ENCODE assay signal across 15 cellular contexts in genomic region chr11:761526-762108, GRCh38. TPM values are rescaled to one million over a fixed set of nuclear protein-coding genes. Genes with fewer than 3 reads are reported as not detected.
DNase-seq lines count a peak whose midpoint lies in the region; ATAC-seq, FAIRE-seq and TF ChIP-seq lines count a peak whose summit lies in the region.
"Had no signal": no experiment of that assay in that cellular context is flagged by ENCODE, and none has a peak within 500 bp of the region (broad histone marks: within the 10 kb centered on the region; RNA-seq: fewer than 3 reads in every experiment).

No MANE protein-coding gene starts in this region.

- peaks cover 18% of the 10 kb centered on the region for H3K36me3 Mint-ChIP-seq in HFFc6 (ENCODE audit: low read depth)
- H3K36me3 Mint-ChIP-seq: natural killer cell treated with Interleukin-12 subunit alpha and Interleukin-12 subunit beta and Interleukin-15 and Interleukin-18, amount 100 ng/mL, for 72 hours had no signal

- H3K9me3 Mint-ChIP-seq in HFFc6 = no peaks in the 10 kb centered on the region; the same call in 1 of the 2 replicates
- H3K9me3 Mint-ChIP-seq: natural killer cell treated with Interleukin-12 subunit alpha and Interleukin-12 subunit beta and Interleukin-15 and Interleukin-18, amount 100 ng/mL, for 72 hours had no signal

- H3K4me1 Mint-ChIP-seq in HFFc6 (ENCODE audit: low read depth) = peaks cover 17% of the 10 kb centered on the region

- FAIRE-seq in A549 (lab: Jason Lieb, UNC) = no peak
- FAIRE-seq: TTC549 had no signal

- no peak for TF ChIP-seq POLR2A in A549 (IDR thresholded peaks at IDR 0.05; ENCODE audit: low read length)

- 0 out of 6 replicates have a peak, but pooled peaks of 1 of the 2 experiments have one; percentile 0 for ATAC-seq in A549
- no peak for ATAC-seq in GM19324 (IDR thresholded peaks at IDR 0.05; ENCODE audit: low FRiP score, unreplicated experiment)
- no peak for ATAC-seq in HG03045 (IDR thresholded peaks at IDR 0.05; ENCODE audit: unreplicated experiment)
- ATAC-seq: natural killer cell treated with Interleukin-12 subunit alpha and Interleukin-12 subunit beta and Interleukin-15 and Interleukin-18, amount 100 ng/mL, for 72 hours had no signal

- TF ChIP-seq CTCF in A549 (IDR thresholded peaks at IDR 0.05) = no peak
- TF ChIP-seq CTCF in HFFc6 (IDR thresholded peaks at IDR 0.05) = no peak

- H3K27ac ChIP-seq in A549 = peak overlapping the region in 1 of 2 experiments; percentile 81; a peak in 2 of 6 replicates
- H3K27ac ChIP-seq in caudate nucleus (ENCODE audit: low read depth, low read length) = peak overlapping the region; percentile 1

- WGBS in A549 (ENCODE audit: missing lambda C conversion rate) = 87% methylated on average over 8 of the region's 8 CpGs

- TF ChIP-seq RAD21 in A549 (conservative IDR thresholded peaks at IDR 0.05 in 1 of 2, IDR thresholded peaks at IDR 0.05 in 1 of 2) = no peak

- H3K4me3 ChIP-seq in A549 = no peak overlapping the region
- H3K4me3 ChIP-seq: adrenal gland, psoas muscle, smooth muscle cell, suprapubic skin had no signal

- H3K27ac Mint-ChIP-seq in HFFc6 = peak overlapping the region; percentile 93
- H3K27ac Mint-ChIP-seq: natural killer cell treated with Interleukin-12 subunit alpha and Interleukin-12 subunit beta and Interleukin-15 and Interleukin-18, amount 100 ng/mL, for 72 hours had no signal

- CTCF ChIA-PET in A549 (lab: Yijun Ruan, JAX) = interaction anchor here (0.9 to 5.4 kb wide), 4 partner anchors 7 to 65 kb away, joined by 3 to 32 read pairs (median 16); partner anchors contain the start of genes TALDO1 and TMEM80

- H3K27me3 Mint-ChIP-seq in HFFc6 (ENCODE audit: insufficient read depth) = peaks cover 16% of the 10 kb centered on the region
- H3K27me3 Mint-ChIP-seq: natural killer cell treated with Interleukin-12 subunit alpha and Interleukin-12 subunit beta and Interleukin-15 and Interleukin-18, amount 100 ng/mL, for 72 hours had no signal

- peaks cover 29% of the 10 kb centered on the region for H3K4me1 ChIP-seq in A549
- H3K4me1 ChIP-seq: adrenal gland had no signal

- DNase-seq in A549 (ENCODE audit: low read depth in 1 of 2, low spot score in 1 of 2) (no peak), HFFc6 (no peak), caudate nucleus (lab: John Stamatoyannopoulos, UW) (no peak), MV-4-11 (lab: John Stamatoyannopoulos, UW) (no peak)
- DNase-seq: activated CD4-positive, alpha-beta T cell treated with anti-CD3 and anti-CD28 coated beads, Interleukin-2, amount 50 U/mL, for 4 hours; NCI-H748 treated with DMSO at 0.1 percent for 48 hours; stimulated activated CD4-positive, alpha-beta T cell treated with anti-CD3 and anti-CD28 coated beads, Interleukin-4, amount 100 ng/mL, for 4 hours had no signal

- no peak for TF ChIP-seq EP300 in A549 (IDR thresholded peaks at IDR 0.05)

- H3K4me3 Mint-ChIP-seq in HFFc6 = no peak overlapping the region
- H3K4me3 Mint-ChIP-seq: natural killer cell treated with Interleukin-12 subunit alpha and Interleukin-12 subunit beta and Interleukin-15 and Interleukin-18, amount 100 ng/mL, for 72 hours had no signal

- no peaks in the 10 kb centered on the region for H3K9me3 ChIP-seq in A549
- H3K9me3 ChIP-seq: adrenal gland, psoas muscle, suprapubic skin had no signal

- POLR2A ChIA-PET in A549 (lab: Yijun Ruan, JAX) = interaction anchor here (0.5 to 2.1 kb wide), 3 partner anchors 7 to 14 kb away, joined by 3 to 9 read pairs (median 5); partner anchors contain the start of gene TALDO1

- H3K4me2 ChIP-seq in A549 = peak overlapping the region; percentile 45; the same call in 2 of the 3 replicates
- H3K4me2 ChIP-seq: smooth muscle cell had no signal

TF ChIP-seq in A549, 52 proteins besides CTCF, POLR2A, EP300 and RAD21:
- TF ChIP-seq POLR2AphosphoS2 (conservative IDR thresholded peaks at IDR 0.05; ENCODE audit: low read length) (peak; percentile 30; the same call in 1 of the 2 replicates), RARB (CRISPR knock-in tag; IDR thresholded peaks at IDR 0.05) (no peak)
TF ChIP-seq in A549: peak in this region for 1.

RNA-seq across cellular contexts. Expression of gene TALDO1, which starts 14.4 kb away (rescaled TPM):
- 287 and 296 TPM in 2 replicates for polyA plus RNA-seq in A549 (2011; rRNA removed)
- 443 and 463 TPM in 2 replicates for polyA plus RNA-seq in A549 (2012; cell fraction: cytosol; rRNA removed)
- 406 and 442 TPM in 2 replicates for polyA plus RNA-seq in A549 (2012; cell fraction: nucleus; rRNA removed)
- polyA plus RNA-seq in A549 (2017; fragmentation: RNase III; extraction: RNeasy Plus Mini Kit Qiagen cat#74134 plus additional on column Dnase treatment) = 386 to 392 TPM (median 391 TPM) in 3 replicates
- 132 and 159 TPM in 2 replicates for polyA minus RNA-seq in A549 (2011; rRNA and poly(A)+ RNA removed)
- 100 to 1,000 TPM; 230 to 351 (median 300) TPM for total RNA-seq in HFFc6 (2021; fragmentation: NEBNext Ultra II Directional; extraction: Animal tissue kit (Norgen Biotek cat#: 25700))

RNA-seq across cellular contexts. Expression of gene GATD1, which starts 15.7 kb away (rescaled TPM):
- polyA plus RNA-seq in A549 (2011; rRNA removed) (14.5 and 16.8 TPM in 2 replicates), A549 (2017; fragmentation: RNase III; extraction: RNeasy Plus Mini Kit Qiagen cat#74134 plus additional on column Dnase treatment) (41.9 to 43.5 TPM (median 43.1 TPM) in 3 replicates)
- 82.8 and 96.7 TPM in 2 replicates for polyA plus RNA-seq in A549 (2012; cell fraction: cytosol; rRNA removed)
- 296 and 428 TPM in 2 replicates for polyA plus RNA-seq in A549 (2012; cell fraction: nucleus; rRNA removed)
- 8.6 and 9.5 TPM in 2 replicates for polyA minus RNA-seq in A549 (2011; rRNA and poly(A)+ RNA removed)
- total RNA-seq in HFFc6 (2021; fragmentation: NEBNext Ultra II Directional; extraction: Animal tissue kit (Norgen Biotek cat#: 25700)) = 10 to 100 TPM; 61.0 to 72.7 (median 68.1) TPM

RNA-seq across cellular contexts. Expression of gene CEND1, which starts 28.3 kb away (rescaled TPM):
- polyA plus RNA-seq in A549 (2011; rRNA removed) (not detected in 2 replicates), A549 (2017; fragmentation: RNase III; extraction: RNeasy Plus Mini Kit Qiagen cat#74134 plus additional on column Dnase treatment) (1.0 to 1.3 TPM (median 1.0 TPM) in 3 replicates)
- polyA plus RNA-seq in A549 (2012; cell fraction: cytosol; rRNA removed) = 0.32 and 0.51 TPM in 2 replicates
- 0.47 and 0.59 TPM in 2 replicates for polyA plus RNA-seq in A549 (2012; cell fraction: nucleus; rRNA removed)
- 0.29 TPM in 1 of 2 replicates, not detected in the other for polyA minus RNA-seq in A549 (2011; rRNA and poly(A)+ RNA removed)
- total RNA-seq in HFFc6 (2021; fragmentation: NEBNext Ultra II Directional; extraction: Animal tissue kit (Norgen Biotek cat#: 25700)) = 10 to 100 TPM in 5 of 6 experiments, 1 to 10 TPM in 1; 8.2 to 12.2 (median 11.0) TPM
- total RNA-seq: smooth muscle cell, suprapubic skin had no signal

RNA-seq across cellular contexts. Expression of gene SLC25A22, which starts 36.5 kb away (rescaled TPM):
- polyA plus RNA-seq in A549 (2011; rRNA removed) (11.6 and 13.5 TPM in 2 replicates), A549 (2017; fragmentation: RNase III; extraction: RNeasy Plus Mini Kit Qiagen cat#74134 plus additional on column Dnase treatment) (18.7 to 21.8 TPM (median 19.5 TPM) in 3 replicates)
- polyA plus RNA-seq in A549 (2012; cell fraction: cytosol; rRNA removed) = 43.6 and 50.2 TPM in 2 replicates
- polyA plus RNA-seq in A549 (2012; cell fraction: nucleus; rRNA removed) = 85.4 and 116 TPM in 2 replicates
- 4.5 and 15.8 TPM in 2 replicates for polyA minus RNA-seq in A549 (2011; rRNA and poly(A)+ RNA removed)
- total RNA-seq in HFFc6 (2021; fragmentation: NEBNext Ultra II Directional; extraction: Animal tissue kit (Norgen Biotek cat#: 25700)) = 10 to 100 TPM; 39.7 to 47.3 (median 42.9) TPM

RNA-seq across cellular contexts. Expression of gene PIDD1, which starts 43.4 kb away (rescaled TPM):
- polyA plus RNA-seq in A549 (2011; rRNA removed) = 6.3 and 6.5 TPM in 2 replicates
- polyA plus RNA-seq in A549 (2012; cell fraction: cytosol; rRNA removed) = 17.5 and 23.5 TPM in 2 replicates
- polyA plus RNA-seq in A549 (2012; cell fraction: nucleus; rRNA removed) = 117 and 172 TPM in 2 replicates
- polyA plus RNA-seq in A549 (2017; fragmentation: RNase III; extraction: RNeasy Plus Mini Kit Qiagen cat#74134 plus additional on column Dnase treatment) = 15.7 to 19.0 TPM (median 18.9 TPM) in 3 replicates
- polyA minus RNA-seq in A549 (2011; rRNA and poly(A)+ RNA removed) = 2.7 and 4.4 TPM in 2 replicates
- total RNA-seq in HFFc6 (2021; fragmentation: NEBNext Ultra II Directional; extraction: Animal tissue kit (Norgen Biotek cat#: 25700)) = 10 to 100 TPM; 11.0 to 15.9 (median 13.7) TPM
